ENCODE assay signal across 18 cellular contexts in genomic region chr17:21330436-21331160, GRCh38. TPM values are rescaled to one million over a fixed set of nuclear protein-coding genes. Genes with fewer than 3 reads are reported as not detected.
"Had no signal": no experiment of that assay in that cellular context is flagged by ENCODE, and none has a peak within 500 bp of the region (broad histone marks: within the 10 kb centered on the region; RNA-seq: fewer than 3 reads in every experiment).

No MANE protein-coding gene starts in this region.

- H3K4me1 Mint-ChIP-seq: activated naive CD8-positive, alpha-beta T cell treated with anti-CD3 and anti-CD28 coated beads for 36 hours; activated T-helper 17 cell treated with anti-CD3 and anti-CD28 coated beads, Interleukin-2, amount 50 U/mL, for 72 hours; nephron had no signal

- H3K27ac ChIP-seq: left lung, parathyroid adenoma, SK-N-MC, VCaP had no signal

- H3K27me3 Mint-ChIP-seq: activated naive CD8-positive, alpha-beta T cell treated with anti-CD3 and anti-CD28 coated beads for 36 hours had no signal

- H3K4me3 Mint-ChIP-seq: activated CD4-positive, alpha-beta T cell treated with anti-CD3 and anti-CD28 coated beads, Interleukin-2, amount 10 ng/mL, durations not matched to agents 7 days and 5 days; activated CD8-positive, alpha-beta T cell treated with anti-CD3 and anti-CD28 coated beads, Interleukin-2, amount 10 ng/mL, durations not matched to agents 7 days and 5 days; activated naive CD8-positive, alpha-beta T cell treated with anti-CD3 and anti-CD28 coated beads for 36 hours; activated T-helper 17 cell treated with anti-CD3 and anti-CD28 coated beads, Interleukin-2, amount 50 U/mL, for 72 hours; nephron had no signal

- ATAC-seq: activated CD8-positive, alpha-beta T cell treated with anti-CD3 and anti-CD28 coated beads, Interleukin-2, amount 10 ng/mL, durations not matched to agents 7 days and 5 days; activated T-helper 17 cell treated with anti-CD3 and anti-CD28 coated beads, Interleukin-2, amount 50 U/mL, for 72 hours; left lung had no signal

- H3K4me1 ChIP-seq: left lung, parathyroid adenoma had no signal

- H3K9ac ChIP-seq: parathyroid adenoma had no signal

- DNase-seq: activated CD4-positive, alpha-beta T cell treated with anti-CD3 and anti-CD28 coated beads, Interleukin-2, amount 10 ng/mL, durations not matched to agents 7 days and 5 days; activated CD4-positive, CD25-positive, alpha-beta regulatory T cell treated with anti-CD3 and anti-CD28 coated beads, Interleukin-2, amount 50 U/mL, for 72 hours; activated CD8-positive, alpha-beta T cell treated with anti-CD3 and anti-CD28 coated beads, Interleukin-2, amount 10 ng/mL, durations not matched to agents 7 days and 5 days; activated naive CD4-positive, alpha-beta T cell treated with Interleukin-2 at 50 U/mL for 16 hours; activated naive CD8-positive, alpha-beta T cell treated with anti-CD3 and anti-CD28 coated beads for 36 hours; activated T-cell treated with anti-CD3 and anti-CD28 coated beads, Interleukin-2, amount 50 U/mL, for 1 hour; erythroblast; foreskin melanocyte; nucleus accumbens; stimulated activated CD4-positive, alpha-beta T cell treated with anti-CD3 and anti-CD28 coated beads, Interleukin-4, amount 100 ng/mL, for 24 hours; stimulated activated naive CD4-positive, alpha-beta T cell treated with Interleukin-2 at 50 U/mL for 16 hours had no signal

- H3K27ac Mint-ChIP-seq: activated CD4-positive, alpha-beta T cell treated with anti-CD3 and anti-CD28 coated beads, Interleukin-2, amount 10 ng/mL, durations not matched to agents 7 days and 5 days; activated CD8-positive, alpha-beta T cell treated with anti-CD3 and anti-CD28 coated beads, Interleukin-2, amount 10 ng/mL, durations not matched to agents 7 days and 5 days; activated naive CD8-positive, alpha-beta T cell treated with anti-CD3 and anti-CD28 coated beads for 36 hours; activated T-helper 17 cell treated with anti-CD3 and anti-CD28 coated beads, Interleukin-2, amount 50 U/mL, for 72 hours; nephron had no signal

- H3K36me3 Mint-ChIP-seq: activated naive CD8-positive, alpha-beta T cell treated with anti-CD3 and anti-CD28 coated beads for 36 hours had no signal

- H3K4me3 ChIP-seq: left lung, SK-N-MC had no signal

- H3K36me3 ChIP-seq: left lung had no signal

- H3K27me3 ChIP-seq: left lung had no signal

RNA-seq across cellular contexts. Expression of gene KCNJ12, which starts 45.6 kb away (rescaled TPM):
- total RNA-seq: activated CD4-positive, alpha-beta T cell treated with anti-CD3 and anti-CD28 coated beads, Interleukin-2, amount 10 ng/mL, durations not matched to agents 7 days and 5 days; activated CD8-positive, alpha-beta T cell treated with anti-CD3 and anti-CD28 coated beads, Interleukin-2, amount 10 ng/mL, durations not matched to agents 7 days and 5 days; activated naive CD8-positive, alpha-beta T cell treated with anti-CD3 and anti-CD28 coated beads for 36 hours; T-helper 2 cell treated with Interferon-gamma antibody and Interleukin-4, amounts not matched to agents 100 ng/mL and 5 ng/mL, for 36 hours had no signal
